In the genomic region with DNA sequence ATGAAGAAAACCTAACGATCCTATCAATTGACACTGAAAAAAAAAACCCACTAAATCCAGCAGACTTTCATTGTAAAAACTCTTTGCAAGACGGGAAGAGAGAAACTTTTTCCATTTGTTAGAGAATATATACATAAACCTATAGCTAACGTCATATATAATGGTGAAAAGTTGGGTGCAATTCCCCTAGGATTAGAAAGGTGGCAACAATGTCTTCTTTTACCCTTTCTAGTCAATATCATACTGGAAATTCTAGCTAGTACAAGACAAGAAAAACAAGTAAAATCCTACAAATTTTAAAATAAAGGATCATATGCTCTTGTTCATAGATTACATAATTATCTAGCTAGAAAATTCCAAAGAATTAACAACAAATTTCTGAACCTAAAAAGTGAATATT, we compare ENCODE assay signal across 16 cellular contexts.
DNase-seq lines count a peak whose midpoint lies in the region; ATAC-seq, FAIRE-seq and TF ChIP-seq lines count a peak whose summit lies in the region.
"Had no signal": no experiment of that assay in that cellular context is flagged by ENCODE, and none has a peak within 500 bp of the region (broad histone marks: within the 10 kb centered on the region; RNA-seq: fewer than 3 reads in every experiment).

No MANE protein-coding gene starts in this region.

- H3K36me3 ChIP-seq in liver (ENCODE audit: control insufficient read depth in 4 of 4, insufficient read depth in 3 of 4, low read depth in 1 of 4, low read length in 3 of 4) (no peaks in the 10 kb centered on the region), right lobe of liver (no peaks in the 10 kb centered on the region), Panc1 (ENCODE audit: control insufficient read depth, insufficient read depth, low read length) (no peaks in the 10 kb centered on the region), upper lobe of right lung (no peaks in the 10 kb centered on the region), adrenal gland (replicated peaks in 1 of 2) (no peaks in the 10 kb centered on the region)
- H3K36me3 ChIP-seq: BLaER1 had no signal

- H3K27me3 ChIP-seq in liver (ENCODE audit: control insufficient read depth in 4 of 4, insufficient read depth in 4 of 4, low read length in 3 of 4) (no peaks in the 10 kb centered on the region), right lobe of liver (no peaks in the 10 kb centered on the region), Panc1 (ENCODE audit: control insufficient read depth, insufficient read depth, low read length) (no peaks in the 10 kb centered on the region), upper lobe of right lung (no peaks in the 10 kb centered on the region), adrenal gland (no peaks in the 10 kb centered on the region)
- H3K27me3 ChIP-seq: BLaER1 had no signal

- TF ChIP-seq POLR2A in right lobe of liver (IDR thresholded peaks at IDR 0.05) (no peak), adrenal gland (IDR thresholded peaks at IDR 0.05) (no peak), GM12892 (IDR thresholded peaks at IDR 0.05; ENCODE audit: low read depth, low read length) (no peak)

- FAIRE-seq in GM12892 (lab: Jason Lieb, UNC) = no peak

- H3K4me3 ChIP-seq in liver (ENCODE audit: low read depth in 1 of 3, low read length in 3 of 3) (no peak overlapping the region), right lobe of liver (no peak overlapping the region), Panc1 (ENCODE audit: low read depth in 2 of 2, low read length in 2 of 2) (no peak overlapping the region), fibroblast of pulmonary artery (replicated peaks; ENCODE audit: low read depth, low read length) (no peak overlapping the region), upper lobe of right lung (no peak overlapping the region), adrenal gland (no peak overlapping the region)
- H3K4me3 ChIP-seq: BLaER1, SK-N-MC had no signal

- TF ChIP-seq RAD21 in liver (IDR thresholded peaks at IDR 0.05) = peak; percentile 8 to 18

- 60% methylated on average over 3 of the region's 3 CpGs for WGBS in liver
- 33% methylated on average over 3 of the region's 3 CpGs for WGBS in right lobe of liver (ENCODE audit: insufficient coverage, low coverage, low lambda C conversion rate, missing lambda C conversion rate)
- WGBS in adrenal gland, 4 donors = 64 to 72% (median 68%) methylated on average over 3 of the region's 3 CpGs

- no peak overlapping the region for H3K27ac ChIP-seq in liver (ENCODE audit: low read depth in 1 of 2, low read length in 2 of 2)
- H3K27ac ChIP-seq in right lobe of liver = no peak overlapping the region
- no peak overlapping the region for H3K27ac ChIP-seq in Panc1 (ENCODE audit: low read length)
- H3K27ac ChIP-seq in upper lobe of right lung = no peak overlapping the region
- H3K27ac ChIP-seq in adrenal gland = no peak overlapping the region
- H3K27ac ChIP-seq: BLaER1, epithelial cell of prostate, SK-N-MC had no signal

- H3K4me1 ChIP-seq in liver (ENCODE audit: control insufficient read depth in 4 of 4, insufficient read depth in 4 of 4, low read length in 3 of 4) (no peaks in the 10 kb centered on the region), right lobe of liver (no peaks in the 10 kb centered on the region), Panc1 (ENCODE audit: control insufficient read depth, insufficient read depth, low read length) (no peaks in the 10 kb centered on the region), upper lobe of right lung (no peaks in the 10 kb centered on the region), adrenal gland (replicated peaks in 1 of 2) (no peaks in the 10 kb centered on the region)
- H3K4me1 ChIP-seq: BLaER1 had no signal

- intact Hi-C loops in right lobe of liver (cut with DNase I) = no loop called here
- intact Hi-C loops in Panc1 (cut with micrococcal nuclease; ENCODE audit: unreplicated experiment) = no loop called here
- intact Hi-C loops in upper lobe of right lung (cut with DNase I) = no loop called here
- intact Hi-C loops in adrenal gland (cut with DNase I) = no loop called here
- intact Hi-C loops in posterior vena cava (cut with DNase I) = no loop called here

- H3K9ac ChIP-seq in liver (ENCODE audit: low read depth in 1 of 2, low read length in 2 of 2) = no peak overlapping the region
- H3K9ac ChIP-seq: BLaER1 had no signal

- ATAC-seq in right lobe of liver = no peak
- ATAC-seq in Panc1 = no peak
- ATAC-seq in upper lobe of right lung = no peak

- DNase-seq in right lobe of liver (no peak), Panc1 (ENCODE audit: low read depth, low spot score) (no peak), fibroblast of pulmonary artery (ENCODE audit: low read depth) (peak; percentile 10), upper lobe of right lung (no peak), adrenal gland (no peak), GM12892 (ENCODE audit: insufficient read length) (no peak), posterior vena cava (ENCODE audit: low spot score) (no peak)
- DNase-seq: activated CD4-positive, CD25-positive, alpha-beta regulatory T cell treated with anti-CD3 and anti-CD28 coated beads, Interleukin-2, amount 50 U/mL, for 72 hours; MV-4-11; NCI-H510A; stimulated activated CD4-positive, alpha-beta T cell treated with anti-CD3 and anti-CD28 coated beads, Interleukin-4, amount 100 ng/mL, for 24 hours; stimulated activated naive CD4-positive, alpha-beta T cell treated with Interleukin-2 at 50 U/mL for 16 hours had no signal

- BruUV-seq in Panc1 (replicated peaks; lab: Mats Ljungman, UMichigan) = no TSS peak

- in situ Hi-C loops in Panc1 (cut with HindIII; ENCODE audit: low pct_unique_long_range_greater_than_20kb, low sequenced_read_pairs) = no loop called here

- no peak for TF ChIP-seq CTCF in liver (IDR thresholded peaks at IDR 0.05; ENCODE audit: low read depth, low read length, missing input control)
- peak in 2 of 4 donors; percentile 6 to 10 for TF ChIP-seq CTCF in right lobe of liver (IDR thresholded peaks at IDR 0.05)
- TF ChIP-seq CTCF in Panc1 (IDR thresholded peaks at IDR 0.05) = peak; percentile 38; the same call in 1 of the 2 replicates
- TF ChIP-seq CTCF in fibroblast of pulmonary artery (IDR thresholded peaks at IDR 0.05; ENCODE audit: low read length, missing control alignments) = peak; percentile 43
- TF ChIP-seq CTCF in upper lobe of right lung (IDR thresholded peaks at IDR 0.05) = peak; percentile 4
- TF ChIP-seq CTCF in adrenal gland (IDR thresholded peaks at IDR 0.05) = no peak

- no peaks in the 10 kb centered on the region for H3K9me3 ChIP-seq in liver (ENCODE audit: control insufficient read depth in 4 of 4, low read length in 3 of 4)
- H3K9me3 ChIP-seq in right lobe of liver = no peaks in the 10 kb centered on the region
- no peaks in the 10 kb centered on the region for H3K9me3 ChIP-seq in Panc1 (ENCODE audit: control insufficient read depth, insufficient read depth, low read depth, low read length)
- H3K9me3 ChIP-seq in upper lobe of right lung = no peaks in the 10 kb centered on the region
- H3K9me3 ChIP-seq in adrenal gland (replicated peaks in 1 of 3) = no peaks in the 10 kb centered on the region
- H3K9me3 ChIP-seq: BLaER1 had no signal

- POLR2A ChIA-PET in Panc1 (lab: Charles Lee) = no interaction called here

- CTCF ChIA-PET in Panc1 (lab: Charles Lee) = interaction anchor here (0.7 kb wide), 1 partner anchor 429 kb away, joined by 5 read pairs; no protein-coding TSS in a partner anchor

TF ChIP-seq in liver, 16 proteins besides CTCF, POLR2A, EP300 and RAD21:
- TF ChIP-seq YY1 (IDR thresholded peaks at IDR 0.05) = no peak
- TF ChIP-seq, protein P1, sequence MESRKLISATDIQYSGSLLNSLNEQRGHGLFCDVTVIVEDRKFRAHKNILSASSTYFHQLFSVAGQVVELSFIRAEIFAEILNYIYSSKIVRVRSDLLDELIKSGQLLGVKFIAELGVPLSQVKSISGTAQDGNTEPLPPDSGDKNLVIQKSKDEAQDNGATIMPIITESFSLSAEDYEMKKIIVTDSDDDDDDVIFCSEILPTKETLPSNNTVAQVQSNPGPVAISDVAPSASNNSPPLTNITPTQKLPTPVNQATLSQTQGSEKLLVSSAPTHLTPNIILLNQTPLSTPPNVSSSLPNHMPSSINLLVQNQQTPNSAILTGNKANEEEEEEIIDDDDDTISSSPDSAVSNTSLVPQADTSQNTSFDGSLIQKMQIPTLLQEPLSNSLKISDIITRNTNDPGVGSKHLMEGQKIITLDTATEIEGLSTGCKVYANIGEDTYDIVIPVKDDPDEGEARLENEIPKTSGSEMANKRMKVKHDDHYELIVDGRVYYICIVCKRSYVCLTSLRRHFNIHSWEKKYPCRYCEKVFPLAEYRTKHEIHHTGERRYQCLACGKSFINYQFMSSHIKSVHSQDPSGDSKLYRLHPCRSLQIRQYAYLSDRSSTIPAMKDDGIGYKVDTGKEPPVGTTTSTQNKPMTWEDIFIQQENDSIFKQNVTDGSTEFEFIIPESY (IDR thresholded peaks at IDR 0.05) = no peak
- TF ChIP-seq, protein P2, sequence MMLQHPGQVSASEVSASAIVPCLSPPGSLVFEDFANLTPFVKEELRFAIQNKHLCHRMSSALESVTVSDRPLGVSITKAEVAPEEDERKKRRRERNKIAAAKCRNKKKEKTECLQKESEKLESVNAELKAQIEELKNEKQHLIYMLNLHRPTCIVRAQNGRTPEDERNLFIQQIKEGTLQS (IDR thresholded peaks at IDR 0.05) = no peak
- TF ChIP-seq GABPA (IDR thresholded peaks at IDR 0.05 in 1 of 2, conservative IDR thresholded peaks at IDR 0.05 in 1 of 2) = no peak
- no peak for TF ChIP-seq NR2F2 (IDR thresholded peaks at IDR 0.05)
- TF ChIP-seq FOXA2 (IDR thresholded peaks at IDR 0.05) = no peak
- no peak for TF ChIP-seq FOXA1 (IDR thresholded peaks at IDR 0.05)
- TF ChIP-seq, protein P3, sequence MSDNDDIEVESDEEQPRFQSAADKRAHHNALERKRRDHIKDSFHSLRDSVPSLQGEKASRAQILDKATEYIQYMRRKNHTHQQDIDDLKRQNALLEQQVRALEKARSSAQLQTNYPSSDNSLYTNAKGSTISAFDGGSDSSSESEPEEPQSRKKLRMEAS (IDR thresholded peaks at IDR 0.05) = no peak

Comparison
In these comparisons a context has a peak if more than half of its experiments do, and no peak if none do; other contexts are left out.
1. CTCF ChIP-seq: peak in Panc1 (single experiment), fibroblast of pulmonary artery (single experiment) and upper lobe of right lung (single experiment); none in liver (single experiment) and adrenal gland (0 of 6).